12 cellular contexts compared by ENCODE assay signal in genomic region chr13:89401209-89401810, GRCh38.
A peak's percentile ranks its signal among the peaks of the same experiment; 100 is the strongest.
DNase-seq lines count a peak whose midpoint lies in the region; ATAC-seq and TF ChIP-seq lines count a peak whose summit lies in the region.
"Had no signal": no experiment of that assay in that cellular context is flagged by ENCODE, and none has a peak within 500 bp of the region (broad histone marks: within the 10 kb centered on the region; RNA-seq: fewer than 3 reads in every experiment).

No MANE protein-coding gene starts in this region.

- no peak overlapping the region for H2BK15ac ChIP-seq in H9 (ENCODE audit: low read depth, low read length)

- H3K23ac ChIP-seq in H9 (ENCODE audit: insufficient read length, low read depth, low read length): no peak overlapping the region

- TF ChIP-seq CTCF in H9 (conservative IDR thresholded peaks at IDR 0.05) (no peak), epithelial cell of esophagus (IDR thresholded peaks at IDR 0.05; ENCODE audit: insufficient read depth, low read depth, low read length, missing control alignments) (no peak), osteocyte (IDR thresholded peaks at IDR 0.05) (no peak)

- H3K4me1 ChIP-seq in H9 (ENCODE audit: insufficient read depth, low read length) (no peaks in the 10 kb centered on the region), SJCRH30 (no peaks in the 10 kb centered on the region)
- H3K4me1 ChIP-seq: upper lobe of left lung had no signal

- no peak overlapping the region for H2BK5ac ChIP-seq in H9 (ENCODE audit: insufficient read length, low read length)

- H3T11ph ChIP-seq in H9 (ENCODE audit: low read length): no peak overlapping the region

- no peaks in the 10 kb centered on the region for H3K36me3 ChIP-seq in SJCRH30
- H3K36me3 ChIP-seq: upper lobe of left lung had no signal

- H3K9me3 ChIP-seq in H9 (ENCODE audit: control insufficient read depth, low read depth, low read length) (no peaks in the 10 kb centered on the region), SJCRH30 (replicated peaks) (no peaks in the 10 kb centered on the region)

- H2BK120ac ChIP-seq in H9 (ENCODE audit: low read depth, low read length, poor library complexity, severe bottlenecking): no peak overlapping the region

- H3K56ac ChIP-seq in H9 (ENCODE audit: insufficient read length, low read depth, low read length): no peak overlapping the region

- no peak overlapping the region for H4K91ac ChIP-seq in H9 (ENCODE audit: insufficient read length, low read depth, low read length)

- H3K36me3 Mint-ChIP-seq in H9 (ENCODE audit: insufficient read depth in 1 of 3, low read depth in 3 of 3): peaks cover 0 to 3% (median 0%) of the 10 kb centered on the region in 3 experiments; a peak in 2 of 7 replicates
- H3K36me3 Mint-ChIP-seq in osteocyte (ENCODE audit: unreplicated experiment): no peaks in the 10 kb centered on the region
- no peaks in the 10 kb centered on the region for H3K36me3 Mint-ChIP-seq in activated T-helper 2 cell treated with anti-CD3 and anti-CD28 coated beads, Interferon-gamma antibody, Interleukin-2, Interleukin-4, amounts not matched to agents 10 μg/mL and 5 μg/mL and 100 μg/mL, durations not matched to agents 14 hours and 24 hours and 36 hours (ENCODE audit: low read depth)

- no peak overlapping the region for H2BK12ac ChIP-seq in H9 (ENCODE audit: insufficient read length, low read depth, low read length)

- H3K27ac ChIP-seq in H9 (ENCODE audit: insufficient read length, low read depth, low read length) (no peak overlapping the region), SJCRH30 (no peak overlapping the region)
- H3K27ac ChIP-seq: skin epidermis, upper lobe of left lung had no signal

- no peak overlapping the region for H4K8ac ChIP-seq in H9 (replicated peaks; ENCODE audit: insufficient read length, low read depth, low read length)

- H3K4me3 Mint-ChIP-seq in H9 (no peak overlapping the region), osteocyte (ENCODE audit: unreplicated experiment) (peak overlapping the region; percentile 58)
- no peak overlapping the region for H3K4me3 Mint-ChIP-seq in activated T-helper 2 cell treated with anti-CD3 and anti-CD28 coated beads, Interferon-gamma antibody, Interleukin-2, Interleukin-4, amounts not matched to agents 10 μg/mL and 5 μg/mL and 100 μg/mL, durations not matched to agents 14 hours and 24 hours and 36 hours (ENCODE audit: low read depth)
- H3K4me3 Mint-ChIP-seq: activated naive CD4-positive, alpha-beta T cell treated with anti-CD3 and anti-CD28 coated beads for 36 hours had no signal

- no peaks in the 10 kb centered on the region for H3K27me3 ChIP-seq in H9 (ENCODE audit: insufficient read depth, low read length)
- H3K27me3 ChIP-seq in SJCRH30: no peaks in the 10 kb centered on the region
- H3K27me3 ChIP-seq: upper lobe of left lung had no signal

- H3K18ac ChIP-seq in H9 (ENCODE audit: insufficient read length, low read depth, low read length): no peak overlapping the region

- H3K4ac ChIP-seq in H9 (ENCODE audit: low read depth, low read length): no peak overlapping the region

- H3K79me1 ChIP-seq in H9 (ENCODE audit: insufficient read depth, low read depth, low read length, poor library complexity, severe bottlenecking): no peaks in the 10 kb centered on the region

- H2AFZ ChIP-seq in H9 (ENCODE audit: low read length): no peak overlapping the region

- H4K5ac ChIP-seq in H9 (ENCODE audit: insufficient read length, low read depth, low read length): no peak overlapping the region

- no peaks in the 10 kb centered on the region for H3K79me2 ChIP-seq in H9 (ENCODE audit: insufficient read depth, low read length)

- H3K9me3 Mint-ChIP-seq in H9: no peaks in the 10 kb centered on the region; a peak in 2 of 5 replicates
- peaks cover 18% of the 10 kb centered on the region for H3K9me3 Mint-ChIP-seq in osteocyte (ENCODE audit: unreplicated experiment)
- H3K9me3 Mint-ChIP-seq in activated T-helper 2 cell treated with anti-CD3 and anti-CD28 coated beads, Interferon-gamma antibody, Interleukin-2, Interleukin-4, amounts not matched to agents 10 μg/mL and 5 μg/mL and 100 μg/mL, durations not matched to agents 14 hours and 24 hours and 36 hours: peaks cover 54% of the 10 kb centered on the region

- no peak overlapping the region for H3K9ac ChIP-seq in H9 (ENCODE audit: extremely low read depth, insufficient read length, low read length)

- H4K20me1 ChIP-seq in H9 (ENCODE audit: control insufficient read depth, insufficient read depth, insufficient read length): no peaks in the 10 kb centered on the region

- intact Hi-C loops in activated T-helper 2 cell treated with anti-CD3 and anti-CD28 coated beads, Interferon-gamma antibody, Interleukin-2, Interleukin-4, amounts not matched to agents 10 μg/mL and 5 μg/mL and 100 μg/mL, durations not matched to agents 14 hours and 24 hours and 36 hours (cut with micrococcal nuclease): no loop called here

- H3K27ac Mint-ChIP-seq in H9: peak overlapping the region in 2 of 3 experiments; percentile 0 to 86; a peak in 2 of 7 replicates
- peak overlapping the region; percentile 95 for H3K27ac Mint-ChIP-seq in osteocyte (ENCODE audit: unreplicated experiment)
- no peak overlapping the region for H3K27ac Mint-ChIP-seq in activated T-helper 2 cell treated with anti-CD3 and anti-CD28 coated beads, Interferon-gamma antibody, Interleukin-2, Interleukin-4, amounts not matched to agents 10 μg/mL and 5 μg/mL and 100 μg/mL, durations not matched to agents 14 hours and 24 hours and 36 hours
- H3K27ac Mint-ChIP-seq: activated naive CD4-positive, alpha-beta T cell treated with anti-CD3 and anti-CD28 coated beads for 36 hours had no signal

- no peak overlapping the region for H2BK20ac ChIP-seq in H9 (ENCODE audit: low read depth, low read length, poor library complexity, severe bottlenecking)

- DNase-seq in H9 (no peak), RPMI7951 (ENCODE audit: low read depth) (peak; percentile 44), epithelial cell of esophagus (ENCODE audit: low read depth) (peak; percentile 84), osteocyte (ENCODE audit: extremely low spot score, unreplicated experiment) (no peak), SJCRH30 (no peak)
- DNase-seq in activated naive CD4-positive, alpha-beta T cell treated with anti-CD3 and anti-CD28 coated beads, Interleukin-2, amount 50 U/mL, for 16 hours: no peak
- DNase-seq in activated T-helper 2 cell treated with anti-CD3 and anti-CD28 coated beads, Interferon-gamma antibody, Interleukin-2, Interleukin-4, amounts not matched to agents 10 μg/mL and 5 μg/mL and 100 μg/mL, durations not matched to agents 14 hours and 24 hours and 36 hours (ENCODE audit: low spot score): no peak
- DNase-seq: activated naive CD4-positive, alpha-beta T cell treated with anti-CD3 and anti-CD28 coated beads for 36 hours; T-helper 1 cell; upper lobe of left lung had no signal

- no peak overlapping the region for H3K4me2 ChIP-seq in H9 (ENCODE audit: insufficient read depth, insufficient read length, low read length)

- no peaks in the 10 kb centered on the region for H3K23me2 ChIP-seq in H9 (ENCODE audit: insufficient read length, low read depth, low read length, poor library complexity, severe bottlenecking)

- no peak overlapping the region for H3K14ac ChIP-seq in H9 (ENCODE audit: insufficient read depth, low read length)

- no peak overlapping the region for H2AK5ac ChIP-seq in H9 (ENCODE audit: insufficient read length, low read length)

- H3K27me3 Mint-ChIP-seq in H9 (ENCODE audit: low read depth) (no peaks in the 10 kb centered on the region), osteocyte (ENCODE audit: unreplicated experiment) (no peaks in the 10 kb centered on the region)
- H3K27me3 Mint-ChIP-seq in activated T-helper 2 cell treated with anti-CD3 and anti-CD28 coated beads, Interferon-gamma antibody, Interleukin-2, Interleukin-4, amounts not matched to agents 10 μg/mL and 5 μg/mL and 100 μg/mL, durations not matched to agents 14 hours and 24 hours and 36 hours (ENCODE audit: low read depth): no peaks in the 10 kb centered on the region

- peaks cover 0 to 3% of the 10 kb centered on the region in 2 experiments; a peak in 1 of 4 replicates for H3K4me1 Mint-ChIP-seq in H9
- H3K4me1 Mint-ChIP-seq in osteocyte (ENCODE audit: unreplicated experiment): peaks cover 19% of the 10 kb centered on the region
- no peaks in the 10 kb centered on the region for H3K4me1 Mint-ChIP-seq in activated T-helper 2 cell treated with anti-CD3 and anti-CD28 coated beads, Interferon-gamma antibody, Interleukin-2, Interleukin-4, amounts not matched to agents 10 μg/mL and 5 μg/mL and 100 μg/mL, durations not matched to agents 14 hours and 24 hours and 36 hours (ENCODE audit: low read depth)

- no CpG with 5 or more reads among the region's 4 CpGs for WGBS in H9 (ENCODE audit: extremely low coverage, insufficient read length, low lambda C conversion rate)

- H3K4me3 ChIP-seq in epithelial cell of esophagus (ENCODE audit: low read length) (no peak overlapping the region), SJCRH30 (no peak overlapping the region)
- H3K4me3 ChIP-seq: skin epidermis, upper lobe of left lung had no signal

- ATAC-seq in HG02852 (IDR thresholded peaks at IDR 0.05; ENCODE audit: unreplicated experiment): no peak

Comparison
In these comparisons a context has a peak if more than half of its experiments do, and no peak if none do; other contexts are left out.
1. DNase-seq: peak in RPMI7951 (single experiment) and epithelial cell of esophagus (single experiment); none in H9 (single experiment), osteocyte (single experiment), activated naive CD4-positive, alpha-beta T cell treated with anti-CD3 and anti-CD28 coated beads, Interleukin-2, amount 50 U/mL, for 16 hours (single experiment), SJCRH30 (0 of 2) and activated T-helper 2 cell treated with anti-CD3 and anti-CD28 coated beads, Interferon-gamma antibody, Interleukin-2, Interleukin-4, amounts not matched to agents 10 μg/mL and 5 μg/mL and 100 μg/mL, durations not matched to agents 14 hours and 24 hours and 36 hours (single experiment).